Comparison of ENCODE assay signal across 8 cellular contexts in genomic region chr1:202343652-202344349, GRCh38. TPM values are rescaled to one million over a fixed set of nuclear protein-coding genes. Genes with fewer than 3 reads are reported as not detected.
A peak's percentile ranks its signal among the peaks of the same experiment; 100 is the strongest.
DNase-seq lines count a peak whose midpoint lies in the region; ATAC-seq and TF ChIP-seq lines count a peak whose summit lies in the region.

No MANE protein-coding gene starts in this region.

- H3K9me3 Mint-ChIP-seq in activated CD4-positive, alpha-beta T cell treated with anti-CD3 and anti-CD28 coated beads for 36 hours (ENCODE audit: low read depth) = no peaks in the 10 kb centered on the region

- peaks cover 25% of the 10 kb centered on the region for H3K4me1 Mint-ChIP-seq in activated CD4-positive, alpha-beta T cell treated with anti-CD3 and anti-CD28 coated beads for 36 hours

- intact Hi-C loops in activated CD4-positive, alpha-beta T cell treated with anti-CD3 and anti-CD28 coated beads for 36 hours (cut with DNase I, micrococcal nuclease) = loop anchor here (1.0 to 10.0 kb wide), 10 partner anchors 121 to 509 kb away; partner anchors contain the start of genes PCAT6 (in 1 of the 2) and TIMM17A (in 1 of the 2)
- intact Hi-C loops in lower leg skin (cut with DNase I; ENCODE audit: low total_unique reads) = no loop called here

- TF ChIP-seq CTCF in lower leg skin (IDR thresholded peaks at IDR 0.05) = peak in 1 of 3 donors; percentile 63

- 65 to 66% methylated on average over 4 of the region's 4 CpGs for WGBS in lower leg skin, 2 donors

- peak overlapping the region; percentile 43 for H3K4me3 Mint-ChIP-seq in activated CD4-positive, alpha-beta T cell treated with anti-CD3 and anti-CD28 coated beads for 36 hours

- TF ChIP-seq POLR2A in erythroblast (IDR thresholded peaks at IDR 0.05; ENCODE audit: low read length) (no peak), lower leg skin (IDR thresholded peaks at IDR 0.05) (no peak)

- POLR2A ChIA-PET in activated CD4-positive, alpha-beta T cell treated with anti-CD3 and anti-CD28 coated beads for 36 hours (lab: Charles Lee) = no interaction called here

- no peak for DNase-seq in activated CD4-positive, alpha-beta T cell treated with anti-CD3 and anti-CD28 coated beads for 36 hours
- no peak for DNase-seq in activated CD4-positive, alpha-beta T cell treated with anti-CD3 and anti-CD28 coated beads for 4 hours
- DNase-seq in NCI-H1092 (lab: John Stamatoyannopoulos, UW) (peak; percentile 62), SKM-1 treated with dmso at 0.1 percent for 144 hours (lab: John Stamatoyannopoulos, UW; ENCODE audit: unreplicated experiment) (peak; percentile 77), erythroblast (lab: John Stamatoyannopoulos, UW) (peak; percentile 56 to 69), renal cortical epithelial cell (ENCODE audit: low read depth) (peak; percentile 51), mesenteric fat pad (ENCODE audit: low spot score) (no peak), lower leg skin (ENCODE audit: low spot score in 2 of 2) (no peak)

- H3K27me3 Mint-ChIP-seq in activated CD4-positive, alpha-beta T cell treated with anti-CD3 and anti-CD28 coated beads for 36 hours = no peaks in the 10 kb centered on the region

- ATAC-seq in activated CD4-positive, alpha-beta T cell treated with anti-CD3 and anti-CD28 coated beads for 36 hours = no peak

- H3K4me3 ChIP-seq in lower leg skin (ENCODE audit: low read depth, poor library complexity, severe bottlenecking) = no peak overlapping the region

- CTCF ChIA-PET in activated CD4-positive, alpha-beta T cell treated with anti-CD3 and anti-CD28 coated beads for 36 hours (lab: Charles Lee) = interaction anchor here (0.7 to 1.4 kb wide), 10 partner anchors 9 to 546 kb away, joined by 3 to 12 read pairs (median 3); no protein-coding TSS in a partner anchor

- peak overlapping the region; percentile 83 for H3K27ac Mint-ChIP-seq in activated CD4-positive, alpha-beta T cell treated with anti-CD3 and anti-CD28 coated beads for 36 hours

- H3K36me3 Mint-ChIP-seq in activated CD4-positive, alpha-beta T cell treated with anti-CD3 and anti-CD28 coated beads for 36 hours (ENCODE audit: low read depth) = peaks cover 11% of the 10 kb centered on the region

RNA-seq across cellular contexts. Expression of gene UBE2T, which starts 2.1 kb away (rescaled TPM):
- total RNA-seq in activated CD4-positive, alpha-beta T cell treated with anti-CD3 and anti-CD28 coated beads for 36 hours = 100 to 1,000 TPM; 101 to 116 TPM
- total RNA-seq in renal cortical epithelial cell = 7.9 and 39.6 TPM in 2 replicates
- 2.0 TPM for total RNA-seq in mesenteric fat pad
- 1 to 10 TPM; 1.2 to 3.5 (median 2.8) TPM for total RNA-seq in lower leg skin

RNA-seq across cellular contexts. Expression of gene PPP1R12B, which starts 4.7 kb away (rescaled TPM):
- 10 to 100 TPM; 10.3 to 13.2 TPM for total RNA-seq in activated CD4-positive, alpha-beta T cell treated with anti-CD3 and anti-CD28 coated beads for 36 hours
- total RNA-seq in renal cortical epithelial cell = 9.0 and 20.1 TPM in 2 replicates
- 79.0 TPM for total RNA-seq in mesenteric fat pad
- total RNA-seq in lower leg skin = 10 to 100 TPM; 14.6 to 50.8 (median 30.6) TPM

Comparison
In these comparisons a context has a peak if more than half of its experiments do, and no peak if none do; other contexts are left out.
1. DNase-seq: peak in NCI-H1092 (single experiment), SKM-1 treated with dmso at 0.1 percent for 144 hours (single experiment), erythroblast (2 of 2) and renal cortical epithelial cell (single experiment); none in activated CD4-positive, alpha-beta T cell treated with anti-CD3 and anti-CD28 coated beads for 36 hours (single experiment), activated CD4-positive, alpha-beta T cell treated with anti-CD3 and anti-CD28 coated beads for 4 hours (0 of 2), mesenteric fat pad (single experiment) and lower leg skin (0 of 2).